Comparison of ENCODE assay signal across 23 cellular contexts in genomic region chr12:15122349-15122748, GRCh38.
DNase-seq lines count a peak whose midpoint lies in the region; ATAC-seq, FAIRE-seq and TF ChIP-seq lines count a peak whose summit lies in the region.
"Had no signal": no experiment of that assay in that cellular context is flagged by ENCODE, and none has a peak within 500 bp of the region (broad histone marks: within the 10 kb centered on the region; RNA-seq: fewer than 3 reads in every experiment).

No MANE protein-coding gene starts in this region.

- no peaks in the 10 kb centered on the region for H3F3A ChIP-seq in smooth muscle cell (ENCODE audit: low read depth)

- H3K36me3 Mint-ChIP-seq in astrocyte (ENCODE audit: low read depth, unreplicated experiment), result no peaks in the 10 kb centered on the region
- H3K36me3 Mint-ChIP-seq in T-cell, result no peaks in the 10 kb centered on the region
- H3K36me3 Mint-ChIP-seq: CD8-positive, alpha-beta memory T cell; naive thymus-derived CD8-positive, alpha-beta T cell had no signal

- H3K79me2 ChIP-seq in KMS-11 (ENCODE audit: insufficient read depth, low read depth) (no peaks in the 10 kb centered on the region), astrocyte (ENCODE audit: insufficient read depth, low read length) (no peaks in the 10 kb centered on the region), smooth muscle cell (ENCODE audit: low read depth) (no peaks in the 10 kb centered on the region)
- H3K79me2 ChIP-seq: parathyroid adenoma had no signal

- H3K36me3 ChIP-seq in KMS-11 (ENCODE audit: insufficient read depth) (no peaks in the 10 kb centered on the region), astrocyte (ENCODE audit: insufficient read depth, low read length) (no peaks in the 10 kb centered on the region), smooth muscle cell (ENCODE audit: low read depth) (no peaks in the 10 kb centered on the region)

- DNase-seq in astrocyte (ENCODE audit: low read depth) (no peak), kidney tubule cell (ENCODE audit: low spot score) (peak; percentile 20), smooth muscle cell (lab: John Stamatoyannopoulos, UW; ENCODE audit: unreplicated experiment) (no peak), cerebellar nuclear complex (lab: John Stamatoyannopoulos, UW) (no peak), T-cell (no peak)
- DNase-seq: activated CD8-positive, alpha-beta memory T cell treated with anti-CD3 and anti-CD28 coated beads, Interleukin-2, amount 50 U/mL, for 48 hours; activated effector memory CD4-positive, alpha-beta T cell treated with Interleukin-2 at 50 U/mL for 16 hours; amygdala; CD8-positive, alpha-beta memory T cell; central memory CD4-positive, alpha-beta T cell; DMS53; erythroblast; naive thymus-derived CD8-positive, alpha-beta T cell; NCI-H1694 treated with DMSO at 0.1 percent for 48 hours; stimulated activated CD4-positive, alpha-beta T cell treated with anti-CD3 and anti-CD28 coated beads, Interleukin-12 subunit alpha, Interleukin-12 subunit beta, amount 100 ng/mL, for 4 hours; substantia nigra; T-helper 9 cell had no signal

- no peaks in the 10 kb centered on the region for H3K27me3 Mint-ChIP-seq in astrocyte (ENCODE audit: low read depth, unreplicated experiment)
- peaks cover 0 to 13% of the 10 kb centered on the region in 2 donors for H3K27me3 Mint-ChIP-seq in T-cell

- H4K20me1 ChIP-seq in KMS-11 (ENCODE audit: insufficient read depth) (no peaks in the 10 kb centered on the region), astrocyte (ENCODE audit: insufficient read depth, low read length) (no peaks in the 10 kb centered on the region), smooth muscle cell (ENCODE audit: low read depth) (no peaks in the 10 kb centered on the region)

- H3K9me3 ChIP-seq in astrocyte (ENCODE audit: insufficient read depth, low read depth, low read length), result no peaks in the 10 kb centered on the region
- no peaks in the 10 kb centered on the region for H3K9me3 ChIP-seq in smooth muscle cell (replicated peaks; ENCODE audit: low read depth)

- H3K27ac Mint-ChIP-seq in astrocyte (ENCODE audit: unreplicated experiment) (no peak overlapping the region), T-cell (no peak overlapping the region)
- H3K27ac Mint-ChIP-seq: CD8-positive, alpha-beta memory T cell; naive thymus-derived CD8-positive, alpha-beta T cell had no signal

- ATAC-seq in HG02678 (IDR thresholded peaks at IDR 0.05; ENCODE audit: unreplicated experiment), result no peak
- no peak for ATAC-seq in T-cell (replicated peaks in 1 of 4)
- ATAC-seq: naive thymus-derived CD8-positive, alpha-beta T cell had no signal

- WGBS in smooth muscle cell (ENCODE audit: low lambda C conversion rate), result 68% methylated on average over 4 of the region's 4 CpGs

- FAIRE-seq in astrocyte (lab: Jason Lieb, UNC), result no peak
- FAIRE-seq: GM12892 had no signal

- H3K4me1 ChIP-seq in KMS-11 (ENCODE audit: low read depth, poor library complexity, severe bottlenecking), result peaks cover 17% of the 10 kb centered on the region
- H3K4me1 ChIP-seq in astrocyte (ENCODE audit: insufficient read depth, low read length), result no peaks in the 10 kb centered on the region
- H3K4me1 ChIP-seq in smooth muscle cell (ENCODE audit: low read depth), result no peaks in the 10 kb centered on the region
- H3K4me1 ChIP-seq: parathyroid adenoma had no signal

- H3K4me1 Mint-ChIP-seq in astrocyte (ENCODE audit: low read depth, unreplicated experiment) (peaks cover 4% of the 10 kb centered on the region), T-cell (no peaks in the 10 kb centered on the region)
- H3K4me1 Mint-ChIP-seq: CD8-positive, alpha-beta memory T cell; naive thymus-derived CD8-positive, alpha-beta T cell had no signal

- H3K27ac ChIP-seq in KMS-11 (peak overlapping the region; percentile 67), astrocyte (ENCODE audit: low read depth, low read length) (no peak overlapping the region), smooth muscle cell (ENCODE audit: low read depth) (no peak overlapping the region)
- H3K27ac ChIP-seq: HL-60, parathyroid adenoma, SK-N-MC had no signal

- no peaks in the 10 kb centered on the region for H3K27me3 ChIP-seq in KMS-11 (ENCODE audit: insufficient read depth, low read depth)
- no peaks in the 10 kb centered on the region for H3K27me3 ChIP-seq in astrocyte (ENCODE audit: insufficient read depth, low read length)
- no peaks in the 10 kb centered on the region for H3K27me3 ChIP-seq in smooth muscle cell (ENCODE audit: low read depth)

- peak overlapping the region; percentile 77 for H2AFZ ChIP-seq in KMS-11 (ENCODE audit: low read depth)
- H2AFZ ChIP-seq in astrocyte (ENCODE audit: low read depth, low read length), result peak overlapping the region; percentile 29
- peak overlapping the region; percentile 52 for H2AFZ ChIP-seq in smooth muscle cell (ENCODE audit: low read depth)
- H2AFZ ChIP-seq: parathyroid adenoma had no signal

- H3K9ac ChIP-seq in KMS-11 (peak overlapping the region; percentile 41; the same call in 1 of the 2 replicates), astrocyte (ENCODE audit: low read length) (no peak overlapping the region), smooth muscle cell (ENCODE audit: low read depth) (no peak overlapping the region)
- H3K9ac ChIP-seq: parathyroid adenoma had no signal

- H3K4me3 ChIP-seq in KMS-11 (IDR thresholded peaks at IDR 0.05; ENCODE audit: insufficient read depth, low read depth, low read length), result no peak overlapping the region
- no peak overlapping the region for H3K4me3 ChIP-seq in astrocyte (ENCODE audit: insufficient read depth, low read depth, low read length)
- H3K4me3 ChIP-seq in smooth muscle cell, result no peak overlapping the region
- H3K4me3 ChIP-seq: SK-N-MC had no signal

- H3K4me3 Mint-ChIP-seq in astrocyte (ENCODE audit: unreplicated experiment) (no peak overlapping the region), T-cell (no peak overlapping the region)
- H3K4me3 Mint-ChIP-seq: CD8-positive, alpha-beta memory T cell; naive thymus-derived CD8-positive, alpha-beta T cell had no signal

- peak overlapping the region; percentile 77 for H3K4me2 ChIP-seq in KMS-11
- H3K4me2 ChIP-seq in astrocyte (ENCODE audit: low read length), result no peak overlapping the region
- no peak overlapping the region for H3K4me2 ChIP-seq in smooth muscle cell

- CTCF ChIA-PET in T-cell (lab: Charles Lee), result no interaction called here

- H3K9me3 Mint-ChIP-seq in astrocyte (ENCODE audit: unreplicated experiment), result no peaks in the 10 kb centered on the region
- H3K9me3 Mint-ChIP-seq in T-cell, result no peaks in the 10 kb centered on the region
- H3K9me3 Mint-ChIP-seq: CD8-positive, alpha-beta memory T cell; naive thymus-derived CD8-positive, alpha-beta T cell had no signal

- TF ChIP-seq CTCF in KMS-11 (conservative IDR thresholded peaks at IDR 0.05; ENCODE audit: low read depth, low read length) (no peak), astrocyte (IDR thresholded peaks at IDR 0.05; ENCODE audit: insufficient read depth, low read depth, low read length) (no peak), smooth muscle cell (IDR thresholded peaks at IDR 0.05; ENCODE audit: borderline replicate concordance, insufficient read depth, poor library complexity, severe bottlenecking) (no peak)

- POLR2A ChIA-PET in T-cell (lab: Charles Lee), result no interaction called here
